Comparison of ENCODE assay signal across 19 cellular contexts in genomic region chr9:34230556-34230955, GRCh38. TPM values are rescaled to one million over a fixed set of nuclear protein-coding genes. Genes with fewer than 3 reads are reported as not detected.
DNase-seq lines count a peak whose midpoint lies in the region; ATAC-seq and TF ChIP-seq lines count a peak whose summit lies in the region.
"Had no signal": no experiment of that assay in that cellular context is flagged by ENCODE, and none has a peak within 500 bp of the region (broad histone marks: within the 10 kb centered on the region; RNA-seq: fewer than 3 reads in every experiment).

No MANE protein-coding gene starts in this region.

- no peak overlapping the region for H3K4me3 Mint-ChIP-seq in chondrocyte (ENCODE audit: unreplicated experiment)
- no peak overlapping the region for H3K4me3 Mint-ChIP-seq in osteocyte (ENCODE audit: unreplicated experiment)
- H3K4me3 Mint-ChIP-seq: B cell; CD8-positive, alpha-beta T cell; GM23338; HFFc6 had no signal

- H3K36me3 Mint-ChIP-seq in chondrocyte (ENCODE audit: low read depth) (no peaks in the 10 kb centered on the region), osteocyte (ENCODE audit: unreplicated experiment) (peaks cover 12% of the 10 kb centered on the region)

- peak; percentile 53 for DNase-seq in Ammon's horn (ENCODE audit: low spot score)
- peak; percentile 61 for DNase-seq in LHCN-M2 (ENCODE audit: low read depth)
- DNase-seq in chondrocyte (ENCODE audit: low spot score): no peak
- DNase-seq in osteocyte (ENCODE audit: extremely low spot score, unreplicated experiment): no peak
- no peak for DNase-seq in retina
- no peak for DNase-seq in activated effector memory CD4-positive, alpha-beta T cell treated with Interleukin-2 at 50 U/mL for 16 hours
- DNase-seq in 8988T: no peak
- DNase-seq: Calu3; CD8-positive, alpha-beta T cell; DMS53; DND-41; EL; HFFc6; IMR-90 had no signal

- peak overlapping the region; percentile 83 for H3K27ac Mint-ChIP-seq in chondrocyte (ENCODE audit: unreplicated experiment)
- peak overlapping the region; percentile 31 for H3K27ac Mint-ChIP-seq in osteocyte (ENCODE audit: unreplicated experiment)
- H3K27ac Mint-ChIP-seq: B cell; CD8-positive, alpha-beta T cell; GM23338; HFFc6 had no signal

- no peak for ATAC-seq in GM21515 (IDR thresholded peaks at IDR 0.05; ENCODE audit: unreplicated experiment)
- ATAC-seq: CD8-positive, alpha-beta T cell; GM23338; HCT116; K562 had no signal

- no peak for TF ChIP-seq CTCF in chondrocyte (IDR thresholded peaks at IDR 0.05)
- no peak for TF ChIP-seq CTCF in osteocyte (IDR thresholded peaks at IDR 0.05)

- H3K27me3 Mint-ChIP-seq in chondrocyte (ENCODE audit: low read depth): no peaks in the 10 kb centered on the region
- no peaks in the 10 kb centered on the region for H3K27me3 Mint-ChIP-seq in osteocyte (ENCODE audit: unreplicated experiment)
- H3K27me3 Mint-ChIP-seq: B cell had no signal

- H3K4me1 Mint-ChIP-seq in chondrocyte (ENCODE audit: low read depth) (peaks cover 25% of the 10 kb centered on the region), osteocyte (ENCODE audit: unreplicated experiment) (peaks cover 3% of the 10 kb centered on the region)
- H3K4me1 Mint-ChIP-seq: B cell had no signal

- no peaks in the 10 kb centered on the region for H3K9me3 Mint-ChIP-seq in chondrocyte (ENCODE audit: low read depth)
- no peaks in the 10 kb centered on the region for H3K9me3 Mint-ChIP-seq in osteocyte (ENCODE audit: unreplicated experiment)
- H3K9me3 Mint-ChIP-seq: CD8-positive, alpha-beta T cell; GM23338; HFFc6 had no signal

RNA-seq across cellular contexts. Expression of gene UBAP1, which starts 51.7 kb away (rescaled TPM):
- total RNA-seq in LHCN-M2 (2014; rRNA removed) (23.4 and 25.5 TPM in 2 replicates), chondrocyte (29.3 to 35.9 TPM (median 33.3 TPM) in 3 replicates), osteocyte (38.6 and 39.8 TPM in 2 replicates)
- polyA plus RNA-seq in LHCN-M2 (2012): 30.2 TPM

Comparison
In these comparisons a context has a peak if more than half of its experiments do, and no peak if none do; other contexts are left out.
1. DNase-seq: peak in Ammon's horn (single experiment) and LHCN-M2 (single experiment); none in chondrocyte (single experiment), osteocyte (single experiment), retina (single experiment), activated effector memory CD4-positive, alpha-beta T cell treated with Interleukin-2 at 50 U/mL for 16 hours (single experiment) and 8988T (single experiment).